In the genomic region with DNA sequence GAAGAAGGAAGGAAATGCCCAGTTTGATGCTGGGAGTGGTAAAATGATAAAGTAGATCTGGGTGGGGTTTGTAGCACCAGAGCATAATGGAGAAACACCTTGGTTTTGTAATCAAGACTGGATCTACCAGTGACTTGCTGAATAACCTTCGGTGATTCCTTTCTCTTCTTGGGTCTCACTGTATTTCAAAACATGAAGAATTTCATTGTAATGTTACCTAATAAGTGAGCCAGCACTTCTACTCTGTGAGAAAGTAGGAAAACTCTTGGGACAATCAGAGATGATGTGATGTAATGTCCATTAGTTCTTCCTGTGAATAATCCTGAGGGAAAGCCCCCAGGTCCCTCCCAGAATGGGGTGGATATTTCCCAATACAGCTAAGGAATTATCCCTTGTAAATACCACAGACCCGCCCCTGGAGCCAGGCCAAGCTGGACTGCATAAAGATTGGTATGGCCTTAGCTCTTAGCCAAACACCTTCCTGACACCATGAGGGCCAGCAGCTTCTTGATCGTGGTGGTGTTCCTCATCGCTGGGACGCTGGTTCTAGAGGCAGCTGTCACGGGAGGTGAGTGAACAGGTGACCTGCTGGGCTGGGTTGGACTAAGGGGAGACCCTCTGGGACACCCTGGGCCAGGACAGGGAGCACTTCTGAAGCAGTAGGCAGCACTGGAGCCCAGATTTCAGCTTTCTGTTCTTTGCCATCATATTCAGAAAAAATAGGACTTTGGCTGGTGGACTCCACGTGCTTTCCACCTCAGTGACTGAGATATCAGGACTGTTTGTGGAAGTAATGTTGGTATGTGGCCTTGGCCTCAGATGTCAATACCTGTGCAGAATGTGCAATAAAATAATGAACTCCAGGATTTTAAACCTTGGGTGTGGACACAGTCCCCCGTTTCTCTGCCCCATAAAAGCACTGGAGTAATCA, we compare ENCODE assay signal across 1 cellular context.
TF ChIP-seq lines count a peak whose summit lies in the region.

A gene with protein sequence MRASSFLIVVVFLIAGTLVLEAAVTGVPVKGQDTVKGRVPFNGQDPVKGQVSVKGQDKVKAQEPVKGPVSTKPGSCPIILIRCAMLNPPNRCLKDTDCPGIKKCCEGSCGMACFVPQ (plus strand): TSS at position 469 of the 931 bp plus-strand sequence. CDS start 21 bp downstream, at position 490.

TF ChIP-seq in Ishikawa, 13 proteins besides CTCF, POLR2A, EP300 and RAD21 (continued from another document):
- TF ChIP-seq EGR1 (IDR thresholded peaks at IDR 0.05) (no peak), FOXM1 (IDR thresholded peaks at IDR 0.05; ENCODE audit: borderline replicate concordance, low read depth) (no peak), TCF12 (IDR thresholded peaks at IDR 0.05; ENCODE audit: low read depth) (no peak)
- TF ChIP-seq, protein P1, sequence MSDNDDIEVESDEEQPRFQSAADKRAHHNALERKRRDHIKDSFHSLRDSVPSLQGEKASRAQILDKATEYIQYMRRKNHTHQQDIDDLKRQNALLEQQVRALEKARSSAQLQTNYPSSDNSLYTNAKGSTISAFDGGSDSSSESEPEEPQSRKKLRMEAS (IDR thresholded peaks at IDR 0.05), result no peak
